1 cellular context compared by ENCODE assay signal in the genomic region with DNA sequence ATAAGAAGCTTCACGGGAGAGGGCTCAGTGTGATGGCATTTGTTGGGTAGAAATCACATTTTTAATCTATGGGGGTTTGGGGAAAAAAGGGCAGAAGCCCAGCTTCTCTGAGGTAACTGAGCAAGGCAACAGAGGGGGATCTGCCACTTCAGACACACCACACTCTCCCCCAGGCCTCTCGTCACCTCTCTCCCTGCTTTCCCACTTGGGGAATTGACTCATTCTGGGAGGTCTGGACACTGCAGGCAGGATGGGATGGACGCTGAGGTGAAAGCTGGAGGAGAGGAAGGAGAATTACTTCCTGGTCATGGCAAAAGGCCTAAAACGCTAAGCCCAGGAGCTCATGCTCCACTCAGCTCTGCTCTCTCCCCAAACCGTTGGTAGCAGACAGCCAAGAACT.
TF ChIP-seq lines count a peak whose summit lies in the region.

No MANE protein-coding gene starts in this region.

TF ChIP-seq in IMR-90, 13 proteins besides CTCF, POLR2A, EP300 and RAD21 (continued from another document):
- TF ChIP-seq, protein P1, sequence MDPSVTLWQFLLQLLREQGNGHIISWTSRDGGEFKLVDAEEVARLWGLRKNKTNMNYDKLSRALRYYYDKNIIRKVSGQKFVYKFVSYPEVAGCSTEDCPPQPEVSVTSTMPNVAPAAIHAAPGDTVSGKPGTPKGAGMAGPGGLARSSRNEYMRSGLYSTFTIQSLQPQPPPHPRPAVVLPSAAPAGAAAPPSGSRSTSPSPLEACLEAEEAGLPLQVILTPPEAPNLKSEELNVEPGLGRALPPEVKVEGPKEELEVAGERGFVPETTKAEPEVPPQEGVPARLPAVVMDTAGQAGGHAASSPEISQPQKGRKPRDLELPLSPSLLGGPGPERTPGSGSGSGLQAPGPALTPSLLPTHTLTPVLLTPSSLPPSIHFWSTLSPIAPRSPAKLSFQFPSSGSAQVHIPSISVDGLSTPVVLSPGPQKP (IDR thresholded peaks at IDR 0.05; ENCODE audit: borderline replicate concordance, low read depth, low read length): no peak
- no peak for TF ChIP-seq CEBPB (IDR thresholded peaks at IDR 0.05; ENCODE audit: low read depth, low read length)
- TF ChIP-seq MAZ (IDR thresholded peaks at IDR 0.05; ENCODE audit: borderline replicate concordance, low read depth, low read length): no peak
- no peak for TF ChIP-seq BHLHE40 (IDR thresholded peaks at IDR 0.05; ENCODE audit: low read depth, low read length)
- TF ChIP-seq MAFK (IDR thresholded peaks at IDR 0.05; ENCODE audit: low read depth, low read length): no peak
- no peak for TF ChIP-seq SMC3 (IDR thresholded peaks at IDR 0.05; ENCODE audit: low read depth, low read length)
- TF ChIP-seq RCOR1 (IDR thresholded peaks at IDR 0.05; ENCODE audit: insufficient replicate concordance, low read length): no peak
- TF ChIP-seq RFX5 (IDR thresholded peaks at IDR 0.05; ENCODE audit: low read depth, low read length): no peak
- TF ChIP-seq, protein P2, sequence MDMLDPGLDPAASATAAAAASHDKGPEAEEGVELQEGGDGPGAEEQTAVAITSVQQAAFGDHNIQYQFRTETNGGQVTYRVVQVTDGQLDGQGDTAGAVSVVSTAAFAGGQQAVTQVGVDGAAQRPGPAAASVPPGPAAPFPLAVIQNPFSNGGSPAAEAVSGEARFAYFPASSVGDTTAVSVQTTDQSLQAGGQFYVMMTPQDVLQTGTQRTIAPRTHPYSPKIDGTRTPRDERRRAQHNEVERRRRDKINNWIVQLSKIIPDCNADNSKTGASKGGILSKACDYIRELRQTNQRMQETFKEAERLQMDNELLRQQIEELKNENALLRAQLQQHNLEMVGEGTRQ (IDR thresholded peaks at IDR 0.05; ENCODE audit: low read depth, low read length): no peak
- TF ChIP-seq FOS (IDR thresholded peaks at IDR 0.05; ENCODE audit: low read depth, low read length): no peak
